In the genomic region with DNA sequence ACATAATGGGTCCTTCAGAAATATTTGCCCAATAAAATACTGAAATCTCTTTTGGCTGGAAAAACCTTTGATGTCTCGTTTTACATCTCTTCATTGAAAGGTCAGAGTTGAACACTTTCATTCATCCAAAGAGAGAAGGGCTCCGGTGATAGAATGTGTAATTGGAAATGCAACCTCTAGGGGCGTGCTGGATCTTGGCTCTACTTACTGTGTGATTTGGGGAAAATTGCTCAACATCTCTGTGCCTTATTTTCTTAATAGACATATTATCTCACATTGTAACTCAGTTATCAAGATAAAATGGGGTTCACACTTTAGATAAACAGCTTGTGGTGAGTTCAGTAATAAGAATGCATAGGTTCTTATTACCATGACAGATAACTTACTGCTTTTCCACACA, we compare ENCODE assay signal across 17 cellular contexts.
A peak's percentile ranks its signal among the peaks of the same experiment; 100 is the strongest.
DNase-seq lines count a peak whose midpoint lies in the region; FAIRE-seq and TF ChIP-seq lines count a peak whose summit lies in the region.
"Had no signal": no experiment of that assay in that cellular context is flagged by ENCODE, and none has a peak within 500 bp of the region (broad histone marks: within the 10 kb centered on the region; RNA-seq: fewer than 3 reads in every experiment).

No MANE protein-coding gene starts in this region.

- no peak overlapping the region for H3K4me3 Mint-ChIP-seq in neural crest cell
- H3K4me3 Mint-ChIP-seq: naive thymus-derived CD8-positive, alpha-beta T cell had no signal

- no peak overlapping the region for H3K14ac ChIP-seq in H1 (ENCODE audit: insufficient read length)

- H2BK20ac ChIP-seq in H1 (ENCODE audit: low read length), result no peak overlapping the region

- 77% methylated on average over 3 of the region's 3 CpGs; no CpG with 5 or more reads in 1 of the 2 experiments for WGBS in H1 (ENCODE audit: extremely low coverage in 1 of 2, insufficient coverage in 1 of 2, insufficient read length in 1 of 2, insufficient replicate concordance in 2 of 2, low coverage in 1 of 2, low lambda C conversion rate in 2 of 2, missing lambda C conversion rate in 1 of 2), 2 experiments

- H3K4me2 ChIP-seq in OCI-LY1 (ENCODE audit: low read length) (no peak overlapping the region), H1 (ENCODE audit: insufficient read depth in 1 of 2, low read depth in 2 of 2, low read length in 2 of 2) (no peak overlapping the region)

- no peak overlapping the region for H4K91ac ChIP-seq in H1 (replicated peaks; ENCODE audit: insufficient read length, low read length)

- no peak overlapping the region for H2BK15ac ChIP-seq in H1 (ENCODE audit: low read length)

- no peaks in the 10 kb centered on the region for H3K27me3 Mint-ChIP-seq in neural crest cell (ENCODE audit: low read depth)

- H4K5ac ChIP-seq in H1 (ENCODE audit: insufficient read length, low read depth, low read length), result no peak overlapping the region

- no peak overlapping the region for H3K4me3 ChIP-seq in OCI-LY1 (ENCODE audit: low read depth, low read length, poor library complexity, severe bottlenecking)
- no peak overlapping the region for H3K4me3 ChIP-seq in H1 (ENCODE audit: extremely low read depth in 1 of 4, insufficient read depth in 2 of 4, low read depth in 3 of 4, low read length in 4 of 4)
- H3K4me3 ChIP-seq in coronary artery, result no peak overlapping the region
- H3K4me3 ChIP-seq: body of pancreas had no signal

- H3K27ac Mint-ChIP-seq in neural crest cell (ENCODE audit: unreplicated experiment), result no peak overlapping the region
- H3K27ac Mint-ChIP-seq: naive thymus-derived CD8-positive, alpha-beta T cell had no signal

- no peaks in the 10 kb centered on the region for H3K9me2 ChIP-seq in OCI-LY1 (ENCODE audit: low read depth, low read length)

- H3K79me2 ChIP-seq in OCI-LY1 (ENCODE audit: insufficient read depth, low read length) (no peaks in the 10 kb centered on the region), H1 (ENCODE audit: control insufficient read depth in 1 of 2, insufficient read depth in 2 of 2, low read length in 2 of 2) (no peaks in the 10 kb centered on the region)

- no peak overlapping the region for H2AK5ac ChIP-seq in H1 (ENCODE audit: low read depth, low read length)

- no peak for DNase-seq in H1 (ENCODE audit: low read depth in 1 of 2, low spot score in 2 of 2)
- DNase-seq in neural crest cell (ENCODE audit: low read depth, low spot score), result no peak
- no peak for DNase-seq in GM19240 (ENCODE audit: insufficient read length, low spot score)
- no peak for DNase-seq in NCI-H146 (lab: John Stamatoyannopoulos, UW)
- DNase-seq in coronary artery (ENCODE audit: low spot score), result no peak
- DNase-seq: activated CD4-positive, alpha-beta T cell treated with anti-CD3 and anti-CD28 coated beads for 1 hour; activated naive CD4-positive, alpha-beta T cell treated with anti-CD3 and anti-CD28 coated beads, Interleukin-2, amount 50 U/mL, for 16 hours; body of pancreas; C1 segment of cervical spinal cord; DMS79 treated with DMSO at 0.1 percent for 48 hours; naive thymus-derived CD8-positive, alpha-beta T cell; NCI-H2081 treated with DMSO at 0.1 percent for 48 hours; NCI-H526 treated with DMSO at 0.1 percent for 48 hours; substantia nigra had no signal

- TF ChIP-seq CTCF in GM12873 (IDR thresholded peaks at IDR 0.05; ENCODE audit: insufficient read depth, low read depth, low read length, missing control alignments) (peak; percentile 42), OCI-LY1 (IDR thresholded peaks at IDR 0.05; ENCODE audit: low read length) (peak; percentile 42), H1 (IDR thresholded peaks at IDR 0.05; ENCODE audit: control extremely low read depth in 1 of 3, insufficient read depth in 1 of 3, low read depth in 1 of 3, low read length in 3 of 3) (peak in 1 of 3 experiments; percentile 64; a peak in 2 of 4 replicates), neural crest cell (conservative IDR thresholded peaks at IDR 0.05) (peak; percentile 42), coronary artery (IDR thresholded peaks at IDR 0.05) (no peak)

- H2BK5ac ChIP-seq in H1 (ENCODE audit: low read depth, low read length), result no peak overlapping the region

- H3K27ac ChIP-seq in OCI-LY1 (ENCODE audit: low read depth, low read length, poor library complexity, severe bottlenecking), result no peak overlapping the region
- no peak overlapping the region for H3K27ac ChIP-seq in H1 (ENCODE audit: low read depth, low read length)
- H3K27ac ChIP-seq in coronary artery, result no peak overlapping the region
- H3K27ac ChIP-seq: body of pancreas had no signal

- TF ChIP-seq RAD21 in H1 (IDR thresholded peaks at IDR 0.05 in 1 of 2, conservative IDR thresholded peaks at IDR 0.05 in 1 of 2; ENCODE audit: low read depth in 2 of 2, low read length in 2 of 2), result peak; percentile 13 to 30; a peak in 2 of 4 replicates

- no peak overlapping the region for H2BK12ac ChIP-seq in H1 (ENCODE audit: low read depth, low read length)

- no peaks in the 10 kb centered on the region for H3K9me3 ChIP-seq in OCI-LY1 (ENCODE audit: low read length)
- no peaks in the 10 kb centered on the region for H3K9me3 ChIP-seq in H1 (ENCODE audit: insufficient read depth in 2 of 2, low read depth in 1 of 2, low read length in 1 of 2)
- H3K9me3 ChIP-seq: body of pancreas had no signal

- H3K9me3 Mint-ChIP-seq in neural crest cell, result peaks cover 8% of the 10 kb centered on the region

- no peak for TF ChIP-seq POLR2A in H1 (IDR thresholded peaks at IDR 0.05; ENCODE audit: control extremely low read depth in 1 of 2, low read depth in 2 of 2, low read length in 2 of 2)

- POLR2A ChIA-PET in H1 (lab: Charles Lee; ENCODE audit: partially characterized antibody), result no interaction called here

- H3K18ac ChIP-seq in H1 (ENCODE audit: extremely low read depth, low read length), result no peak overlapping the region

- CTCF ChIA-PET in H1 (lab: Charles Lee; ENCODE audit: partially characterized antibody), result interaction anchor here (0.7 to 1.4 kb wide), 2 partner anchors 15 to 528 kb away, joined by 3 to 5 read pairs; no protein-coding TSS in a partner anchor

- no peaks in the 10 kb centered on the region for H3K36me3 Mint-ChIP-seq in neural crest cell (ENCODE audit: low read depth)
- H3K36me3 Mint-ChIP-seq: naive thymus-derived CD8-positive, alpha-beta T cell had no signal

- H3K4me1 Mint-ChIP-seq in neural crest cell, result no peaks in the 10 kb centered on the region
- H3K4me1 Mint-ChIP-seq: naive thymus-derived CD8-positive, alpha-beta T cell had no signal

- no peaks in the 10 kb centered on the region; the same call in 1 of the 2 replicates for H3K23me2 ChIP-seq in H1 (ENCODE audit: low read depth, low read length)

- H3K23ac ChIP-seq in H1 (ENCODE audit: insufficient read length), result no peak overlapping the region

- H3K4me1 ChIP-seq in OCI-LY1 (ENCODE audit: insufficient read depth, low read length, severe bottlenecking) (no peaks in the 10 kb centered on the region), H1 (replicated peaks in 1 of 4; ENCODE audit: control insufficient read depth in 3 of 4, insufficient read depth in 4 of 4, low read length in 3 of 4) (peaks cover 0 to 13% (median 3%) of the 10 kb centered on the region in 4 experiments; a peak in 2 of 7 replicates)
- H3K4me1 ChIP-seq: body of pancreas had no signal

- H3K79me1 ChIP-seq in H1 (ENCODE audit: low read depth, low read length), result no peaks in the 10 kb centered on the region

- no peak overlapping the region for H3K9ac ChIP-seq in OCI-LY1 (ENCODE audit: low read length)
- no peak overlapping the region for H3K9ac ChIP-seq in H1 (replicated peaks in 1 of 4; ENCODE audit: extremely low read depth in 1 of 4, low read depth in 3 of 4, low read length in 3 of 4)

- no peak overlapping the region for H4K8ac ChIP-seq in H1 (ENCODE audit: extremely low read depth, insufficient read depth, low read length)

- no peaks in the 10 kb centered on the region for H4K20me1 ChIP-seq in OCI-LY1 (ENCODE audit: insufficient read depth, low read length)
- no peaks in the 10 kb centered on the region for H4K20me1 ChIP-seq in H1 (replicated peaks in 1 of 2; ENCODE audit: control insufficient read depth in 1 of 2, insufficient read depth in 2 of 2, low read length in 2 of 2)

- no peak overlapping the region for H2BK120ac ChIP-seq in H1 (replicated peaks; ENCODE audit: low read depth, low read length)

- H3K36me3 ChIP-seq in OCI-LY1 (ENCODE audit: insufficient read depth, low read length) (no peaks in the 10 kb centered on the region), H1 (ENCODE audit: control insufficient read depth in 2 of 4, insufficient read depth in 4 of 4, low read length in 3 of 4) (no peaks in the 10 kb centered on the region)

- H3F3A ChIP-seq in OCI-LY1 (ENCODE audit: insufficient read depth, low read length), result no peaks in the 10 kb centered on the region

- H3K56ac ChIP-seq in H1 (replicated peaks; ENCODE audit: insufficient read length, low read depth, low read length), result no peak overlapping the region

- TF ChIP-seq EP300 in H1 (IDR thresholded peaks at IDR 0.05; ENCODE audit: borderline replicate concordance in 1 of 2, low read depth in 2 of 2, low read length in 2 of 2), result no peak

- H3K4ac ChIP-seq in H1 (replicated peaks; ENCODE audit: insufficient read length, low read depth, low read length), result no peak overlapping the region

- H3K27me3 ChIP-seq in OCI-LY1 (ENCODE audit: insufficient read depth, low read length) (no peaks in the 10 kb centered on the region), H1 (replicated peaks in 1 of 4; ENCODE audit: control insufficient read depth in 3 of 4, extremely low read depth in 1 of 4, insufficient read depth in 3 of 4, low read length in 3 of 4) (no peaks in the 10 kb centered on the region)
- H3K27me3 ChIP-seq: body of pancreas had no signal

- FAIRE-seq in H1 (lab: Jason Lieb, UNC), result peak; percentile 68
- FAIRE-seq: GM12891 had no signal

- H2AFZ ChIP-seq in OCI-LY1 (ENCODE audit: low read length) (no peak overlapping the region), H1 (ENCODE audit: low read length) (no peak overlapping the region)

TF ChIP-seq in H1, 55 proteins besides CTCF, POLR2A, EP300 and RAD21:
- peak; percentile 84 for TF ChIP-seq KDM1A (IDR thresholded peaks at IDR 0.05; ENCODE audit: borderline replicate concordance, low read length)
- TF ChIP-seq HDAC2 (IDR thresholded peaks at IDR 0.05; ENCODE audit: borderline replicate concordance in 1 of 2, low read depth in 2 of 2, low read length in 2 of 2), result no peak
- no peak for TF ChIP-seq CTBP2 (IDR thresholded peaks at IDR 0.05; ENCODE audit: borderline replicate concordance, insufficient read depth, insufficient read length, low read length)
- 0 out of 2 replicates have a peak, but pooled peaks have one; percentile 17 for TF ChIP-seq TEAD4 (IDR thresholded peaks at IDR 0.05; ENCODE audit: low read depth, low read length)
- TF ChIP-seq SAP30 (IDR thresholded peaks at IDR 0.05; ENCODE audit: insufficient read depth, insufficient replicate concordance, low read length), result no peak
- TF ChIP-seq POLR2AphosphoS5 (IDR thresholded peaks at IDR 0.05; ENCODE audit: low read depth, low read length), result no peak
- TF ChIP-seq JUND (IDR thresholded peaks at IDR 0.05; ENCODE audit: low read length), result no peak
- no peak for TF ChIP-seq SP4 (IDR thresholded peaks at IDR 0.05; ENCODE audit: low read length)
- TF ChIP-seq TCF12 (IDR thresholded peaks at IDR 0.05; ENCODE audit: low read depth, low read length), result no peak
- TF ChIP-seq SIRT6 (IDR thresholded peaks at IDR 0.05; ENCODE audit: low read length), result no peak
- no peak for TF ChIP-seq JUN (IDR thresholded peaks at IDR 0.05; ENCODE audit: low read depth, low read length)
